ENCODE assay signal across 31 cellular contexts in the genomic region with DNA sequence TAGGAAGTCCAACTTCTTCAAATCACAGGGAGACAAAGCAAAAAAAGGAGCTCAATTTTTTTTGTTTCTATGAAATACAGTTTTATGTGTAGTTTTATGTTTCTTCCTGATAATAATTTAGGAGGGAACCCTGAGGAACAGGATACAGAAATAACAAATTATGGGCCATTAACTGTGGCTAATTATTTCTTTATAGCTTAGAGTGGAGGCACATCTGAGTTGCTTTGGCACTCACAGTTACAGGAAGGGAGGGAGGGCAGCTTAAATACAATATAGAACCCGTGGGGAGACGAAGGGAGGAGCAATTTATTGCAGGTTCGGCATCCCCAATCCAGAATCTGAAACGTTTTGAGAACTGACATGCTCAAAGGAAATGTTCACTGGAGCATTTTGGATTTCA. TPM values are rescaled to one million over a fixed set of nuclear protein-coding genes. Genes with fewer than 3 reads are reported as not detected.
"Had no signal": no experiment of that assay in that cellular context is flagged by ENCODE, and none has a peak within 500 bp of the region (broad histone marks: within the 10 kb centered on the region; RNA-seq: fewer than 3 reads in every experiment).

No MANE protein-coding gene starts in this region.

- DNase-seq: activated CD4-positive, alpha-beta T cell treated with anti-CD3 and anti-CD28 coated beads for 4 hours; activated CD4-positive, alpha-beta T cell treated with anti-CD3 and anti-CD28 coated beads, Interleukin-2, amount 50 U/mL, for 4 hours; activated effector memory CD4-positive, alpha-beta T cell treated with anti-CD3 and anti-CD28 coated beads, Interleukin-2, amount 50 U/mL, for 16 hours; activated naive CD4-positive, alpha-beta T cell treated with anti-CD3 and anti-CD28 coated beads, Interleukin-2, amount 10 ng/mL, durations not matched to agents 7 days and 5 days; activated naive CD8-positive, alpha-beta T cell treated with anti-CD3 and anti-CD28 coated beads, Interleukin-2, amount 10 ng/mL, durations not matched to agents 7 days and 5 days; brain microvascular endothelial cell; dorsolateral prefrontal cortex; effector memory CD4-positive, alpha-beta T cell; erythroblast; hypothalamus; immature natural killer cell; kidney; left colon; midbrain; naive thymus-derived CD8-positive, alpha-beta T cell; stimulated activated CD4-positive, alpha-beta T cell treated with anti-CD3 and anti-CD28 coated beads, Interleukin-4, amount 100 ng/mL, for 24 hours; substantia nigra; T-helper 9 cell; upper lobe of left lung had no signal

- H3K36me3 Mint-ChIP-seq: activated naive CD4-positive, alpha-beta T cell treated with anti-CD3 and anti-CD28 coated beads, Interleukin-2, amount 10 ng/mL, durations not matched to agents 7 days and 5 days; activated naive CD8-positive, alpha-beta T cell treated with anti-CD3 and anti-CD28 coated beads, Interleukin-2, amount 10 ng/mL, durations not matched to agents 7 days and 5 days; immature natural killer cell; naive thymus-derived CD8-positive, alpha-beta T cell; stimulated activated effector memory CD8-positive, alpha-beta T cell treated with anti-CD3 and anti-CD28 coated beads, Interleukin-12 subunit alpha, Interleukin-12 subunit beta, amount 100 ng/mL, for 72 hours had no signal

- H3K36me3 ChIP-seq: ascending aorta, brain microvascular endothelial cell, gastroesophageal sphincter, right lobe of liver, upper lobe of left lung had no signal

- H3K9me3 Mint-ChIP-seq: activated naive CD4-positive, alpha-beta T cell treated with anti-CD3 and anti-CD28 coated beads, Interleukin-2, amount 10 ng/mL, durations not matched to agents 7 days and 5 days; activated naive CD8-positive, alpha-beta T cell treated with anti-CD3 and anti-CD28 coated beads, Interleukin-2, amount 10 ng/mL, durations not matched to agents 7 days and 5 days; activated T-helper 1 cell treated with anti-CD3 and anti-CD28 coated beads, Interleukin-12 subunit alpha, Interleukin-12 subunit beta, Interleukin-2, Interleukin-4 antibody, amounts not matched to agents 30 ng/mL and 10 ng/mL and 1 ng/mL, durations not matched to agents 14 hours and 24 hours and 36 hours; naive thymus-derived CD8-positive, alpha-beta T cell; stimulated activated effector memory CD8-positive, alpha-beta T cell treated with anti-CD3 and anti-CD28 coated beads, Interleukin-12 subunit alpha, Interleukin-12 subunit beta, amount 100 ng/mL, for 72 hours; stimulated activated naive CD8-positive, alpha-beta T cell treated with anti-CD3 and anti-CD28 coated beads, Interleukin-15, Interleukin-2, amounts not matched to agents 100 ng/mL and 50 ng/mL, for 24 hours; T-helper 1 cell treated with Interleukin-12 subunit alpha and Interleukin-12 subunit beta and Interleukin-4 antibody, amounts not matched to agents 30 μg/mL and 1 μg/mL, for 36 hours had no signal

- ATAC-seq: gastroesophageal sphincter; naive thymus-derived CD8-positive, alpha-beta T cell; right lobe of liver; stimulated activated effector memory CD8-positive, alpha-beta T cell treated with anti-CD3 and anti-CD28 coated beads, Interleukin-12 subunit alpha, Interleukin-12 subunit beta, amount 100 ng/mL, for 72 hours had no signal

- H3K4me3 Mint-ChIP-seq: activated naive CD4-positive, alpha-beta T cell treated with anti-CD3 and anti-CD28 coated beads, Interleukin-2, amount 10 ng/mL, durations not matched to agents 7 days and 5 days; activated naive CD8-positive, alpha-beta T cell treated with anti-CD3 and anti-CD28 coated beads, Interleukin-2, amount 10 ng/mL, durations not matched to agents 7 days and 5 days; activated T-helper 1 cell treated with anti-CD3 and anti-CD28 coated beads, Interleukin-12 subunit alpha, Interleukin-12 subunit beta, Interleukin-2, Interleukin-4 antibody, amounts not matched to agents 30 ng/mL and 10 ng/mL and 1 ng/mL, durations not matched to agents 14 hours and 24 hours and 36 hours; immature natural killer cell; naive thymus-derived CD8-positive, alpha-beta T cell; stimulated activated effector memory CD8-positive, alpha-beta T cell treated with anti-CD3 and anti-CD28 coated beads, Interleukin-12 subunit alpha, Interleukin-12 subunit beta, amount 100 ng/mL, for 72 hours; stimulated activated naive CD8-positive, alpha-beta T cell treated with anti-CD3 and anti-CD28 coated beads, Interleukin-15, Interleukin-2, amounts not matched to agents 100 ng/mL and 50 ng/mL, for 24 hours; T-helper 1 cell treated with Interleukin-12 subunit alpha and Interleukin-12 subunit beta and Interleukin-4 antibody, amounts not matched to agents 30 μg/mL and 1 μg/mL, for 36 hours had no signal

- H3K9me3 ChIP-seq: ascending aorta, gastroesophageal sphincter, right lobe of liver, upper lobe of left lung had no signal

- H3K27ac Mint-ChIP-seq: activated naive CD4-positive, alpha-beta T cell treated with anti-CD3 and anti-CD28 coated beads, Interleukin-2, amount 10 ng/mL, durations not matched to agents 7 days and 5 days; activated naive CD8-positive, alpha-beta T cell treated with anti-CD3 and anti-CD28 coated beads, Interleukin-2, amount 10 ng/mL, durations not matched to agents 7 days and 5 days; activated T-helper 1 cell treated with anti-CD3 and anti-CD28 coated beads, Interleukin-12 subunit alpha, Interleukin-12 subunit beta, Interleukin-2, Interleukin-4 antibody, amounts not matched to agents 30 ng/mL and 10 ng/mL and 1 ng/mL, durations not matched to agents 14 hours and 24 hours and 36 hours; immature natural killer cell; naive thymus-derived CD8-positive, alpha-beta T cell; stimulated activated effector memory CD8-positive, alpha-beta T cell treated with anti-CD3 and anti-CD28 coated beads, Interleukin-12 subunit alpha, Interleukin-12 subunit beta, amount 100 ng/mL, for 72 hours; stimulated activated naive CD8-positive, alpha-beta T cell treated with anti-CD3 and anti-CD28 coated beads, Interleukin-15, Interleukin-2, amounts not matched to agents 100 ng/mL and 50 ng/mL, for 24 hours; T-helper 1 cell treated with Interleukin-12 subunit alpha and Interleukin-12 subunit beta and Interleukin-4 antibody, amounts not matched to agents 30 μg/mL and 1 μg/mL, for 36 hours had no signal

- H3K27ac ChIP-seq: ascending aorta, coronary artery, dorsolateral prefrontal cortex, gastroesophageal sphincter, VCaP had no signal

- H3K4me1 Mint-ChIP-seq: stimulated activated effector memory CD8-positive, alpha-beta T cell treated with anti-CD3 and anti-CD28 coated beads, Interleukin-12 subunit alpha, Interleukin-12 subunit beta, amount 100 ng/mL, for 72 hours had no signal

- H3K4me1 ChIP-seq: ascending aorta, gastroesophageal sphincter had no signal

- H3K27me3 ChIP-seq: ascending aorta, brain microvascular endothelial cell, dorsolateral prefrontal cortex, right lobe of liver, upper lobe of left lung had no signal

- H3K4me3 ChIP-seq: ascending aorta, coronary artery, dorsolateral prefrontal cortex, gastroesophageal sphincter, right lobe of liver, upper lobe of left lung had no signal

RNA-seq across cellular contexts. Expression of a gene that starts 37.1 kb away (rescaled TPM):
- total RNA-seq: ascending aorta; gastroesophageal sphincter; kidney; left colon; lower leg skin; naive thymus-derived CD8-positive, alpha-beta T cell; posterior vena cava; skeletal muscle tissue had no signal
